9 cellular contexts compared by ENCODE assay signal in the genomic region with DNA sequence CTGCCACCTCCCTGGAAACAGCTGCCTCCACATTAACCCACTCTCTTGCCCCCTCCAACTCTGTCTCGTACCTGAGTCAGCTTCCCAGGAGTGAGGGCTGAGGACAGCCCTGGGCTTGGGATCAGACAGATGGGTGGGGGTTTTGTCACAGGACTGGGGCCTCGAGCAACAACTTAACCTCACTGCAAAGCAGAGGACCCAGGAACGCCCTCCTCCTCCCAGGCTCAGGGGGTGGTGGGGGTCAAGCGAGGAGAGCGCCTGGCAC. TPM values are rescaled to one million over a fixed set of nuclear protein-coding genes. Genes with fewer than 3 reads are reported as not detected.
DNase-seq lines count a peak whose midpoint lies in the region; ATAC-seq and TF ChIP-seq lines count a peak whose summit lies in the region.
"Had no signal": no experiment of that assay in that cellular context is flagged by ENCODE, and none has a peak within 500 bp of the region (broad histone marks: within the 10 kb centered on the region; RNA-seq: fewer than 3 reads in every experiment).

No MANE protein-coding gene starts in this region.

- whole genome bisulfite sequencing in prostate gland: 19% methylated on average over 5 of the region's 5 CpGs

- TF ChIP-seq CTCF in fibroblast of the aortic adventitia (IDR thresholded peaks at IDR 0.05; ENCODE audit: insufficient read depth, low read length): no peak
- no peak for TF ChIP-seq CTCF in prostate gland (IDR thresholded peaks at IDR 0.05)

- no peak for ATAC-seq in HG03025 (IDR thresholded peaks at IDR 0.05; ENCODE audit: low FRiP score, unreplicated experiment)

- intact Hi-C loops in prostate gland (cut with DNase I): no loop called here

- no peak for TF ChIP-seq POLR2A in prostate gland (IDR thresholded peaks at IDR 0.05)

- peaks cover 2% of the 10 kb centered on the region for H3K4me1 ChIP-seq in prostate gland (replicated peaks)

- H3K9me3 ChIP-seq in prostate gland: no peaks in the 10 kb centered on the region

- no peaks in the 10 kb centered on the region for H3K36me3 ChIP-seq in prostate gland

- peak overlapping the region; percentile 54 for H3K4me3 ChIP-seq in fibroblast of the aortic adventitia (ENCODE audit: low read depth, low read length)
- peak overlapping the region; percentile 24 to 26 for H3K4me3 ChIP-seq in prostate gland

- DNase-seq in D341Med (ENCODE audit: low spot score): peak; percentile 25
- DNase-seq in NCI-H2171 treated with DMSO at 0.1 percent for 48 hours (lab: John Stamatoyannopoulos, UW): peak; percentile 76
- no peak for DNase-seq in fibroblast of the aortic adventitia (ENCODE audit: low read depth)
- DNase-seq in prostate gland (ENCODE audit: low spot score): no peak
- DNase-seq in caudate nucleus (lab: John Stamatoyannopoulos, UW): no peak
- no peak for DNase-seq in NCI-H1436 treated with DMSO at 0.1 percent for 48 hours (lab: John Stamatoyannopoulos, UW)
- DNase-seq in activated T-cell treated with anti-CD3 and anti-CD28 coated beads, Interleukin-2, amount 50 U/mL, for 1 hour: no peak

- H3K27ac ChIP-seq in prostate gland (peak overlapping the region in 1 of 2 donors; percentile 18), caudate nucleus (ENCODE audit: low read depth, low read length) (no peak overlapping the region)

- no peaks in the 10 kb centered on the region for H3K27me3 ChIP-seq in prostate gland (replicated peaks; ENCODE audit: insufficient read depth)

RNA-seq across cellular contexts. Expression of a gene that starts 0.4 kb away (rescaled TPM):
- total RNA-seq in fibroblast of the aortic adventitia (ENCODE audit: low replicate concordance) (0.18 and 2.9 TPM in 2 replicates), prostate gland (1 to 10 TPM; 6.7 to 7.2 TPM)
- total RNA-seq: activated B cell treated with CpG ODN at 0.5 μM for 24 hours had no signal

Comparison
In these comparisons a context has a peak if more than half of its experiments do, and no peak if none do; other contexts are left out.
1. DNase-seq: peak in D341Med (single experiment) and NCI-H2171 treated with DMSO at 0.1 percent for 48 hours (single experiment); none in fibroblast of the aortic adventitia (single experiment), prostate gland (single experiment), caudate nucleus (0 of 61), NCI-H1436 treated with DMSO at 0.1 percent for 48 hours (single experiment) and activated T-cell treated with anti-CD3 and anti-CD28 coated beads, Interleukin-2, amount 50 U/mL, for 1 hour (single experiment).